16 cellular contexts compared by ENCODE assay signal in the genomic region with DNA sequence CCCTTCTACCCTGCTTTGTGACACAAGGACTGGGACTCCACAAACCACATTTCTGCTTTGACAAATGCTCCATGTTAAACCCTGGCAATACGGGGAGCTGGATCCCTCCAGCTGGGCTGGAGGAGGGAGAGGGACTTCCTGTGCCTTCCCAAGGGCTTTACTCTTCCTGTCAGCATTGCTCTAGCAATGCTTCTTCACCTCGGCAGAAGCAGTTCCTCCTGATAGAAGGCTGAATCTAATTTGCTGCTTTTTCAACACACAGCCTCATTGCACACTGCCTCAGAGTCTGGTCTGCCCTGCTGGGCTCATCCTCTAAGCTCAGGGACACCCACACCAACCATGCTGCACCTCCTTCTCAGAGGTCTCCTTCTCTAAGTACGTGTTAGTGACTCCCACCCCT.
DNase-seq lines count a peak whose midpoint lies in the region; ATAC-seq, FAIRE-seq and TF ChIP-seq lines count a peak whose summit lies in the region.
"Had no signal": no experiment of that assay in that cellular context is flagged by ENCODE, and none has a peak within 500 bp of the region (broad histone marks: within the 10 kb centered on the region; RNA-seq: fewer than 3 reads in every experiment).

No MANE protein-coding gene starts in this region.

- H3K4me3 ChIP-seq in HEK293 (ENCODE audit: low read depth, low read length) (no peak overlapping the region), KMS-11 (IDR thresholded peaks at IDR 0.05; ENCODE audit: insufficient read depth, low read depth, low read length) (no peak overlapping the region), K562 (no peak overlapping the region)
- H3K4me3 ChIP-seq: GM23248, PC-9, SJSA1 had no signal

- intact Hi-C loops in K562 (cut with micrococcal nuclease) = no loop called here
- intact Hi-C loops in posterior vena cava (cut with DNase I) = no loop called here

- H3K79me2 ChIP-seq in KMS-11 (ENCODE audit: insufficient read depth, low read depth) (no peaks in the 10 kb centered on the region), K562 (ENCODE audit: control insufficient read depth, insufficient read depth, low read length) (no peaks in the 10 kb centered on the region)

- TF ChIP-seq POLR2A in K562 (conservative IDR thresholded peaks at IDR 0.05) = no peak

- BruUV-seq in K562 (replicated peaks; lab: Mats Ljungman, UMichigan) = no TSS peak

- no peak for FAIRE-seq in K562 (lab: Jason Lieb, UNC)

- POLR2A ChIA-PET in HEK293 (lab: Yijun Ruan, JAX) = no interaction called here
- POLR2A ChIA-PET in K562 (lab: Yijun Ruan, JAX) = no interaction called here

- no peak overlapping the region for H3K9ac ChIP-seq in KMS-11
- no peak overlapping the region for H3K9ac ChIP-seq in K562 (ENCODE audit: insufficient read depth in 1 of 2, low read depth in 2 of 2, low read length in 2 of 2)
- H3K9ac ChIP-seq: GM23248 had no signal

- no peaks in the 10 kb centered on the region for H3K36me3 ChIP-seq in HEK293 (ENCODE audit: control insufficient read depth in 2 of 2, insufficient read depth in 1 of 2, low read length in 2 of 2)
- no peaks in the 10 kb centered on the region for H3K36me3 ChIP-seq in KMS-11 (ENCODE audit: insufficient read depth)
- no peaks in the 10 kb centered on the region for H3K36me3 ChIP-seq in K562 (ENCODE audit: control insufficient read depth, insufficient read depth, low read length)
- H3K36me3 ChIP-seq: SJSA1 had no signal

- H2AFZ ChIP-seq in KMS-11 (ENCODE audit: low read depth) (0 out of 2 replicates have a peak overlapping the region, but pooled peaks have one; percentile 25), K562 (ENCODE audit: low read depth, low read length) (no peak overlapping the region)
- H2AFZ ChIP-seq: GM23248, PC-9 had no signal

- DNase-seq in K562 (ENCODE audit: extremely low read depth in 1 of 4, low spot score in 3 of 4) (no peak), posterior vena cava (ENCODE audit: low spot score) (peak; percentile 3), NCI-H187 treated with DMSO at 0.1 percent for 48 hours (lab: John Stamatoyannopoulos, UW) (no peak), GF-D8 (lab: John Stamatoyannopoulos, UW) (no peak), GDM1 (lab: John Stamatoyannopoulos, UW) (no peak)
- DNase-seq: DND-41; NCI-H2029; NCI-H446 treated with DMSO at 0.1 percent for 48 hours; NK-92 treated with Interleukin-12 subunit alpha and Interleukin-12 subunit beta, amount 100 ng/mL, for 24 hours; PC-9; Right ventricle myocardium superior had no signal

- H3K9me3 ChIP-seq in HEK293 (ENCODE audit: control insufficient read depth, insufficient read depth, low read depth, low read length) (no peaks in the 10 kb centered on the region; the same call in 1 of the 2 replicates), K562 (replicated peaks; ENCODE audit: control insufficient read depth, insufficient read depth, low read depth, low read length) (peaks cover 6% of the 10 kb centered on the region)

- H3K4me1 ChIP-seq in HEK293 (ENCODE audit: control insufficient read depth, insufficient read depth, low read length) (no peaks in the 10 kb centered on the region), KMS-11 (ENCODE audit: low read depth, poor library complexity, severe bottlenecking) (no peaks in the 10 kb centered on the region), K562 (replicated peaks in 1 of 2; ENCODE audit: control insufficient read depth in 2 of 2, insufficient read depth in 2 of 2, low read length in 2 of 2) (no peaks in the 10 kb centered on the region; a peak in 1 of 5 replicates)

- no peak for TF ChIP-seq EP300 in K562 (IDR thresholded peaks at IDR 0.05; ENCODE audit: low read length)

- ATAC-seq in K562 (no peak), HG02759 (IDR thresholded peaks at IDR 0.05; ENCODE audit: unreplicated experiment) (no peak)

- H3K9me1 ChIP-seq in K562 (ENCODE audit: control insufficient read depth, insufficient read depth, low read length) = no peaks in the 10 kb centered on the region

- 5% methylated on average over 3 of the region's 3 CpGs for WGBS in K562 (ENCODE audit: insufficient coverage, low coverage, missing lambda C conversion rate)

- in situ Hi-C loops in K562 (cut with MboI) = no loop called here

- no peak for TF ChIP-seq CTCF in HEK293 (tag by site-specific recombination; IDR thresholded peaks at IDR 0.05)
- TF ChIP-seq CTCF in KMS-11 (conservative IDR thresholded peaks at IDR 0.05; ENCODE audit: low read depth, low read length) = no peak
- TF ChIP-seq CTCF in K562 (IDR thresholded peaks at IDR 0.05 in 2 of 3, conservative IDR thresholded peaks at IDR 0.05 in 1 of 3; ENCODE audit: insufficient read depth in 2 of 3, low read depth in 1 of 3, low read length in 3 of 3) = no peak

- no peaks in the 10 kb centered on the region for H4K20me1 ChIP-seq in KMS-11 (ENCODE audit: insufficient read depth)
- no peaks in the 10 kb centered on the region for H4K20me1 ChIP-seq in K562 (replicated peaks; ENCODE audit: control insufficient read depth, insufficient read depth, low read length)

- H3K4me2 ChIP-seq in KMS-11 (no peak overlapping the region), K562 (ENCODE audit: insufficient read depth, low read length) (no peak overlapping the region)
- H3K4me2 ChIP-seq: PC-9 had no signal

- H3K27ac ChIP-seq in HEK293 (ENCODE audit: extremely low read depth, low read depth, low read length) (no peak overlapping the region), KMS-11 (no peak overlapping the region), K562 (ENCODE audit: extremely low read depth, low read depth, low read length) (no peak overlapping the region)
- H3K27ac ChIP-seq: GM23248, PC-9, SJSA1 had no signal

- TF ChIP-seq RAD21 in K562 (CRISPR knock-in tag; conservative IDR thresholded peaks at IDR 0.05 in 1 of 2, IDR thresholded peaks at IDR 0.05 in 1 of 2) = no peak

- CTCF ChIA-PET in HEK293 (lab: Yijun Ruan, JAX) (interaction anchor here (0.5 to 11.2 kb wide), 18 partner anchors 9 to 1598 kb away, joined by 3 to 108 read pairs (median 4); no protein-coding TSS in a partner anchor), K562 (lab: Yijun Ruan, JAX; ENCODE audit: low intra/inter-chr PET ratio) (no interaction called here)

- H3K27me3 ChIP-seq in KMS-11 (ENCODE audit: insufficient read depth, low read depth) (no peaks in the 10 kb centered on the region), K562 (ENCODE audit: control insufficient read depth in 2 of 2, insufficient read depth in 2 of 2, low read length in 2 of 2) (peaks cover 0 to 4% of the 10 kb centered on the region in 2 experiments; a peak in 1 of 5 replicates)
- H3K27me3 ChIP-seq: SJSA1 had no signal

TF ChIP-seq in HEK293, 187 proteins besides CTCF, POLR2A, EP300 and RAD21:
- peak; percentile 26; the same call in 1 of the 2 replicates for TF ChIP-seq ZFHX2 (tag by site-specific recombination; conservative IDR thresholded peaks at IDR 0.05)
- TF ChIP-seq ZNF76 (tag by site-specific recombination; IDR thresholded peaks at IDR 0.05; ENCODE audit: borderline replicate concordance, low read depth) = no peak
- no peak for TF ChIP-seq REPIN1 (tag by site-specific recombination; IDR thresholded peaks at IDR 0.05; ENCODE audit: low read depth)
- TF ChIP-seq ZNF354C (tag by site-specific recombination; IDR thresholded peaks at IDR 0.05; ENCODE audit: borderline replicate concordance, low read depth) = no peak
- no peak for TF ChIP-seq ZNF843 (tag by site-specific recombination; IDR thresholded peaks at IDR 0.05)
- TF ChIP-seq SETDB1 (IDR thresholded peaks at IDR 0.05; ENCODE audit: insufficient read length, low read length) = peak; percentile 46

TF ChIP-seq in K562, 482 proteins besides CTCF, POLR2A, EP300 and RAD21 (continues in another document):
- TF ChIP-seq KAT7 (CRISPR knock-in tag; IDR thresholded peaks at IDR 0.05; ENCODE audit: borderline replicate concordance) (no peak), ZNF398 (CRISPR knock-in tag; IDR thresholded peaks at IDR 0.05) (no peak), ZNF696 (CRISPR knock-in tag; conservative IDR thresholded peaks at IDR 0.05) (no peak), ZNF780A (CRISPR knock-in tag; IDR thresholded peaks at IDR 0.05) (no peak), ZC3H11A (IDR thresholded peaks at IDR 0.05; ENCODE audit: low read depth, low read length) (no peak), ZKSCAN8 (CRISPR knock-in tag; IDR thresholded peaks at IDR 0.05) (no peak), TRIM28 (IDR thresholded peaks at IDR 0.05) (peak; percentile 34; the same call in 1 of the 2 replicates), L3MBTL2 (IDR thresholded peaks at IDR 0.05) (no peak)
- TF ChIP-seq, protein P1, sequence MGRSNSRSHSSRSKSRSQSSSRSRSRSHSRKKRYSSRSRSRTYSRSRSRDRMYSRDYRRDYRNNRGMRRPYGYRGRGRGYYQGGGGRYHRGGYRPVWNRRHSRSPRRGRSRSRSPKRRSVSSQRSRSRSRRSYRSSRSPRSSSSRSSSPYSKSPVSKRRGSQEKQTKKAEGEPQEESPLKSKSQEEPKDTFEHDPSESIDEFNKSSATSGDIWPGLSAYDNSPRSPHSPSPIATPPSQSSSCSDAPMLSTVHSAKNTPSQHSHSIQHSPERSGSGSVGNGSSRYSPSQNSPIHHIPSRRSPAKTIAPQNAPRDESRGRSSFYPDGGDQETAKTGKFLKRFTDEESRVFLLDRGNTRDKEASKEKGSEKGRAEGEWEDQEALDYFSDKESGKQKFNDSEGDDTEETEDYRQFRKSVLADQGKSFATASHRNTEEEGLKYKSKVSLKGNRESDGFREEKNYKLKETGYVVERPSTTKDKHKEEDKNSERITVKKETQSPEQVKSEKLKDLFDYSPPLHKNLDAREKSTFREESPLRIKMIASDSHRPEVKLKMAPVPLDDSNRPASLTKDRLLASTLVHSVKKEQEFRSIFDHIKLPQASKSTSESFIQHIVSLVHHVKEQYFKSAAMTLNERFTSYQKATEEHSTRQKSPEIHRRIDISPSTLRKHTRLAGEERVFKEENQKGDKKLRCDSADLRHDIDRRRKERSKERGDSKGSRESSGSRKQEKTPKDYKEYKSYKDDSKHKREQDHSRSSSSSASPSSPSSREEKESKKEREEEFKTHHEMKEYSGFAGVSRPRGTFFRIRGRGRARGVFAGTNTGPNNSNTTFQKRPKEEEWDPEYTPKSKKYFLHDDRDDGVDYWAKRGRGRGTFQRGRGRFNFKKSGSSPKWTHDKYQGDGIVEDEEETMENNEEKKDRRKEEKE (IDR thresholded peaks at IDR 0.05; ENCODE audit: borderline replicate concordance in 1 of 2, control insufficient read depth in 1 of 2, low read depth in 2 of 2, low read length in 1 of 2) = no peak

Comparison
In these comparisons a context has a peak if more than half of its experiments do, and no peak if none do; other contexts are left out.
1. Of the 44 proteins assayed by ChIP-seq in both K562 and HEK293: peak only in K562: TRIM28; only in HEK293: SETDB1; in both: none; in neither: 42.